Comparison of ENCODE assay signal across 8 cellular contexts in genomic region chr17:40123811-40124114, GRCh38. TPM values are rescaled to one million over a fixed set of nuclear protein-coding genes. Genes with fewer than 3 reads are reported as not detected.
DNase-seq lines count a peak whose midpoint lies in the region; ATAC-seq and TF ChIP-seq lines count a peak whose summit lies in the region.

No MANE protein-coding gene starts in this region.

- no peaks in the 10 kb centered on the region for H3K27me3 ChIP-seq in right lobe of liver
- no peaks in the 10 kb centered on the region for H3K27me3 ChIP-seq in thoracic aorta (replicated peaks; ENCODE audit: insufficient read depth)

- in situ Hi-C loops in astrocyte of the cerebellum (cut with HindIII; ENCODE audit: low sequenced_read_pairs) = no loop called here

- no peak for TF ChIP-seq POLR2A in right lobe of liver (IDR thresholded peaks at IDR 0.05)

- ATAC-seq in right lobe of liver = no peak
- ATAC-seq in thoracic aorta (ENCODE audit: insufficient number of reproducible peaks, low FRiP score, low read depth) = no peak
- no peak for ATAC-seq in HG02973 (IDR thresholded peaks at IDR 0.05; ENCODE audit: unreplicated experiment)

- H3K9me3 ChIP-seq in right lobe of liver (no peaks in the 10 kb centered on the region), thoracic aorta (no peaks in the 10 kb centered on the region)

- no peaks in the 10 kb centered on the region for H3K27me3 Mint-ChIP-seq in activated CD4-positive, alpha-beta T cell treated with anti-CD3 and anti-CD28 coated beads, Interleukin-2, amount 10 ng/mL, durations not matched to agents 24 days and 14 days

- peak overlapping the region; percentile 90 for H3K4me3 Mint-ChIP-seq in activated CD4-positive, alpha-beta T cell treated with anti-CD3 and anti-CD28 coated beads, Interleukin-2, amount 10 ng/mL, durations not matched to agents 24 days and 14 days

- intact Hi-C loops in activated CD4-positive, alpha-beta T cell treated with anti-CD3 and anti-CD28 coated beads, Interleukin-2, amount 10 ng/mL, durations not matched to agents 24 days and 14 days (cut with micrococcal nuclease) = no loop called here
- intact Hi-C loops in right lobe of liver (cut with DNase I) = no loop called here

- H3K27ac ChIP-seq in right lobe of liver (peak overlapping the region; percentile 91 to 97 (median 96)), thoracic aorta (peak overlapping the region; percentile 96 to 97)

- no peak for TF ChIP-seq CTCF in astrocyte of the cerebellum (IDR thresholded peaks at IDR 0.05; ENCODE audit: low read depth, low read length, missing control alignments)
- TF ChIP-seq CTCF in right lobe of liver (IDR thresholded peaks at IDR 0.05) = no peak
- TF ChIP-seq CTCF in thoracic aorta (IDR thresholded peaks at IDR 0.05) = no peak

- H3K9me3 Mint-ChIP-seq in activated CD4-positive, alpha-beta T cell treated with anti-CD3 and anti-CD28 coated beads, Interleukin-2, amount 10 ng/mL, durations not matched to agents 24 days and 14 days = no peaks in the 10 kb centered on the region

- no peak for DNase-seq in activated CD4-positive, alpha-beta T cell treated with anti-CD3 and anti-CD28 coated beads, Interleukin-2, amount 10 ng/mL, durations not matched to agents 24 days and 14 days
- DNase-seq in activated CD4-positive, alpha-beta T cell treated with anti-CD3 and anti-CD28 coated beads, Interleukin-2, amount 50 U/mL, for 1 hour = no peak
- DNase-seq in astrocyte of the cerebellum (ENCODE audit: low read depth) (no peak), right lobe of liver (no peak), thoracic aorta (ENCODE audit: low spot score) (no peak), kidney tubule cell (ENCODE audit: low spot score) (no peak)
- DNase-seq in activated CD4-positive, alpha-beta T cell treated with anti-CD3 and anti-CD28 coated beads for 1 hour = no peak

- H3K4me1 Mint-ChIP-seq in activated CD4-positive, alpha-beta T cell treated with anti-CD3 and anti-CD28 coated beads, Interleukin-2, amount 10 ng/mL, durations not matched to agents 24 days and 14 days = peaks cover 33% of the 10 kb centered on the region

- peaks cover 34% of the 10 kb centered on the region for H3K36me3 Mint-ChIP-seq in activated CD4-positive, alpha-beta T cell treated with anti-CD3 and anti-CD28 coated beads, Interleukin-2, amount 10 ng/mL, durations not matched to agents 24 days and 14 days (ENCODE audit: low read depth)

- H3K4me1 ChIP-seq in right lobe of liver (peaks cover 0 to 19% (median 10%) of the 10 kb centered on the region in 4 donors), thoracic aorta (ENCODE audit: control insufficient read depth in 1 of 2, low read depth in 2 of 2) (peaks cover 11 to 33% of the 10 kb centered on the region in 2 donors)

- WGBS in right lobe of liver (ENCODE audit: insufficient coverage, low coverage, low lambda C conversion rate, missing lambda C conversion rate) = 0% methylated on average over 2 of the region's 2 CpGs

- H3K27ac Mint-ChIP-seq in activated CD4-positive, alpha-beta T cell treated with anti-CD3 and anti-CD28 coated beads, Interleukin-2, amount 10 ng/mL, durations not matched to agents 24 days and 14 days = peak overlapping the region; percentile 92

- H3K4me3 ChIP-seq in astrocyte of the cerebellum (ENCODE audit: low read depth, low read length) = peak overlapping the region; percentile 80
- H3K4me3 ChIP-seq in right lobe of liver = peak overlapping the region; percentile 97 to 98 (median 98)
- peak overlapping the region; percentile 100 for H3K4me3 ChIP-seq in thoracic aorta

- H3K36me3 ChIP-seq in right lobe of liver (peaks cover 0 to 22% (median 8%) of the 10 kb centered on the region in 4 donors), thoracic aorta (peaks cover 4% of the 10 kb centered on the region)

RNA-seq across cellular contexts. Expression of gene MSL1, which starts 2.0 kb away (rescaled TPM):
- total RNA-seq in activated CD4-positive, alpha-beta T cell treated with anti-CD3 and anti-CD28 coated beads, Interleukin-2, amount 10 ng/mL, durations not matched to agents 24 days and 14 days = 92.7 and 98.5 TPM in 2 replicates
- total RNA-seq in right lobe of liver = 10 to 100 TPM; 31.1 to 43.8 (median 36.0) TPM
- total RNA-seq in thoracic aorta = 100 to 1,000 TPM in 1 of 2 donors, 10 to 100 TPM in 1; 69.3 to 107 TPM

RNA-seq across cellular contexts. Expression of gene CASC3, which starts 16.6 kb away (rescaled TPM):
- total RNA-seq in activated CD4-positive, alpha-beta T cell treated with anti-CD3 and anti-CD28 coated beads, Interleukin-2, amount 10 ng/mL, durations not matched to agents 24 days and 14 days = 108 and 109 TPM in 2 replicates
- 10 to 100 TPM; 19.6 to 31.5 (median 25.9) TPM for total RNA-seq in right lobe of liver
- total RNA-seq in thoracic aorta = 100 to 1,000 TPM in 1 of 2 donors, 10 to 100 TPM in 1; 81.8 to 108 TPM

RNA-seq across cellular contexts. Expression of gene NR1D1, which starts 23.4 kb away (rescaled TPM):
- 7.9 and 8.2 TPM in 2 replicates for total RNA-seq in activated CD4-positive, alpha-beta T cell treated with anti-CD3 and anti-CD28 coated beads, Interleukin-2, amount 10 ng/mL, durations not matched to agents 24 days and 14 days
- total RNA-seq in right lobe of liver (10 to 100 TPM in 4 of 6 experiments, 1 to 10 TPM in 2; 6.9 to 29.8 (median 16.0) TPM), thoracic aorta (10 to 100 TPM; 10.3 to 29.1 TPM)

RNA-seq across cellular contexts. Expression of gene RAPGEFL1, which starts 53.5 kb away (rescaled TPM):
- 11.5 and 11.9 TPM in 2 replicates for total RNA-seq in activated CD4-positive, alpha-beta T cell treated with anti-CD3 and anti-CD28 coated beads, Interleukin-2, amount 10 ng/mL, durations not matched to agents 24 days and 14 days
- total RNA-seq in right lobe of liver (10 to 100 TPM in 1 of 6 experiments, 1 to 10 TPM in 5; 1.4 to 16.5 (median 4.4) TPM), thoracic aorta (10 to 100 TPM in 1 of 2 donors, 1 to 10 TPM in 1; 7.3 to 21.7 TPM)
